Comparison of ENCODE assay signal across 1 cellular context in the genomic region with DNA sequence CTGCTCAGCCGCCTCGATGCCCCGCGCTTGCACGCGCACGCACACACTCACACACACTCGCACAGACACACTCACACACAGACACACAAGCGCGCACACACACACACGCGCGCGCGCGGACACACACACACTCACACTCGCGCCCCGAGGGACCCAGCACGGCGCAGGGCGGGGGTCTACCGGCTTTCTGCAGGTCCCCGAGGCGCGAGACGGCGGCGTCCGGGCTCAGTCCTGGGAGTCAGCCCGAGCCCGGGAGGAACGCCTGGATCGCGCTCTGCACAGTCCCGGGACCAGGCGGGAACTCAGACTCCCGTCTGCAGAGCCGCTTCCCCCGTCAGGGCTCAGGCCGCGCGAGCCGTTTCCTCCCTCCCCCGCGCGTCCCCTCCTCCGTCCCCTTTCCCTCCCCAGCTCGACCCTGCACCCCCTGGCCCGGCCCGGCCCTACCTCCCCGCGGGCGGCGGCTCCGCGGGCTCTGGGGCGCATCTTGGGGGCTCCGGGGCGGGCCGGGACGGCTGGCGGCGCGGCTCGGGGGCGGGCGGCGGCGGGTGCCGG.
TF ChIP-seq lines count a peak whose summit lies in the region.

No MANE protein-coding gene starts in this region.

TF ChIP-seq in HepG2, 621 proteins besides CTCF, POLR2A, EP300 and RAD21:
- TF ChIP-seq TP53 (CRISPR knock-in tag; conservative IDR thresholded peaks at IDR 0.05) = no peak
- TF ChIP-seq, protein P1, sequence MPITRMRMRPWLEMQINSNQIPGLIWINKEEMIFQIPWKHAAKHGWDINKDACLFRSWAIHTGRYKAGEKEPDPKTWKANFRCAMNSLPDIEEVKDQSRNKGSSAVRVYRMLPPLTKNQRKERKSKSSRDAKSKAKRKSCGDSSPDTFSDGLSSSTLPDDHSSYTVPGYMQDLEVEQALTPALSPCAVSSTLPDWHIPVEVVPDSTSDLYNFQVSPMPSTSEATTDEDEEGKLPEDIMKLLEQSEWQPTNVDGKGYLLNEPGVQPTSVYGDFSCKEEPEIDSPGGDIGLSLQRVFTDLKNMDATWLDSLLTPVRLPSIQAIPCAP (CRISPR knock-in tag; IDR thresholded peaks at IDR 0.05; ENCODE audit: low read depth) = no peak
- TF ChIP-seq, protein P2, sequence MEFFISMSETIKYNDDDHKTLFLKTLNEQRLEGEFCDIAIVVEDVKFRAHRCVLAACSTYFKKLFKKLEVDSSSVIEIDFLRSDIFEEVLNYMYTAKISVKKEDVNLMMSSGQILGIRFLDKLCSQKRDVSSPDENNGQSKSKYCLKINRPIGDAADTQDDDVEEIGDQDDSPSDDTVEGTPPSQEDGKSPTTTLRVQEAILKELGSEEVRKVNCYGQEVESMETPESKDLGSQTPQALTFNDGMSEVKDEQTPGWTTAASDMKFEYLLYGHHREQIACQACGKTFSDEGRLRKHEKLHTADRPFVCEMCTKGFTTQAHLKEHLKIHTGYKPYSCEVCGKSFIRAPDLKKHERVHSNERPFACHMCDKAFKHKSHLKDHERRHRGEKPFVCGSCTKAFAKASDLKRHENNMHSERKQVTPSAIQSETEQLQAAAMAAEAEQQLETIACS (CRISPR knock-in tag; IDR thresholded peaks at IDR 0.05) = 0 out of 2 replicates have a peak, but pooled peaks have one; percentile 21
- TF ChIP-seq TCF7L2 (IDR thresholded peaks at IDR 0.05; ENCODE audit: low read depth, low read length) = no peak
- TF ChIP-seq, protein P3, sequence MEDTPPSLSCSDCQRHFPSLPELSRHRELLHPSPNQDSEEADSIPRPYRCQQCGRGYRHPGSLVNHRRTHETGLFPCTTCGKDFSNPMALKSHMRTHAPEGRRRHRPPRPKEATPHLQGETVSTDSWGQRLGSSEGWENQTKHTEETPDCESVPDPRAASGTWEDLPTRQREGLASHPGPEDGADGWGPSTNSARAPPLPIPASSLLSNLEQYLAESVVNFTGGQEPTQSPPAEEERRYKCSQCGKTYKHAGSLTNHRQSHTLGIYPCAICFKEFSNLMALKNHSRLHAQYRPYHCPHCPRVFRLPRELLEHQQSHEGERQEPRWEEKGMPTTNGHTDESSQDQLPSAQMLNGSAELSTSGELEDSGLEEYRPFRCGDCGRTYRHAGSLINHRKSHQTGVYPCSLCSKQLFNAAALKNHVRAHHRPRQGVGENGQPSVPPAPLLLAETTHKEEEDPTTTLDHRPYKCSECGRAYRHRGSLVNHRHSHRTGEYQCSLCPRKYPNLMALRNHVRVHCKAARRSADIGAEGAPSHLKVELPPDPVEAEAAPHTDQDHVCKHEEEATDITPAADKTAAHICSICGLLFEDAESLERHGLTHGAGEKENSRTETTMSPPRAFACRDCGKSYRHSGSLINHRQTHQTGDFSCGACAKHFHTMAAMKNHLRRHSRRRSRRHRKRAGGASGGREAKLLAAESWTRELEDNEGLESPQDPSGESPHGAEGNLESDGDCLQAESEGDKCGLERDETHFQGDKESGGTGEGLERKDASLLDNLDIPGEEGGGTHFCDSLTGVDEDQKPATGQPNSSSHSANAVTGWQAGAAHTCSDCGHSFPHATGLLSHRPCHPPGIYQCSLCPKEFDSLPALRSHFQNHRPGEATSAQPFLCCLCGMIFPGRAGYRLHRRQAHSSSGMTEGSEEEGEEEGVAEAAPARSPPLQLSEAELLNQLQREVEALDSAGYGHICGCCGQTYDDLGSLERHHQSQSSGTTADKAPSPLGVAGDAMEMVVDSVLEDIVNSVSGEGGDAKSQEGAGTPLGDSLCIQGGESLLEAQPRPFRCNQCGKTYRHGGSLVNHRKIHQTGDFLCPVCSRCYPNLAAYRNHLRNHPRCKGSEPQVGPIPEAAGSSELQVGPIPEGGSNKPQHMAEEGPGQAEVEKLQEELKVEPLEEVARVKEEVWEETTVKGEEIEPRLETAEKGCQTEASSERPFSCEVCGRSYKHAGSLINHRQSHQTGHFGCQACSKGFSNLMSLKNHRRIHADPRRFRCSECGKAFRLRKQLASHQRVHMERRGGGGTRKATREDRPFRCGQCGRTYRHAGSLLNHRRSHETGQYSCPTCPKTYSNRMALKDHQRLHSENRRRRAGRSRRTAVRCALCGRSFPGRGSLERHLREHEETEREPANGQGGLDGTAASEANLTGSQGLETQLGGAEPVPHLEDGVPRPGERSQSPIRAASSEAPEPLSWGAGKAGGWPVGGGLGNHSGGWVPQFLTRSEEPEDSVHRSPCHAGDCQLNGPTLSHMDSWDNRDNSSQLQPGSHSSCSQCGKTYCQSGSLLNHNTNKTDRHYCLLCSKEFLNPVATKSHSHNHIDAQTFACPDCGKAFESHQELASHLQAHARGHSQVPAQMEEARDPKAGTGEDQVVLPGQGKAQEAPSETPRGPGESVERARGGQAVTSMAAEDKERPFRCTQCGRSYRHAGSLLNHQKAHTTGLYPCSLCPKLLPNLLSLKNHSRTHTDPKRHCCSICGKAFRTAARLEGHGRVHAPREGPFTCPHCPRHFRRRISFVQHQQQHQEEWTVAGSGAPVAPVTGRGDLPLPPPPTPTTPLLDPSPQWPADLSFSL (CRISPR knock-in tag; IDR thresholded peaks at IDR 0.05) = peak; percentile 52; the same call in 1 of the 2 replicates
- TF ChIP-seq ZZZ3 (CRISPR knock-in tag; IDR thresholded peaks at IDR 0.05; ENCODE audit: borderline replicate concordance) = no peak
- TF ChIP-seq, protein P4, sequence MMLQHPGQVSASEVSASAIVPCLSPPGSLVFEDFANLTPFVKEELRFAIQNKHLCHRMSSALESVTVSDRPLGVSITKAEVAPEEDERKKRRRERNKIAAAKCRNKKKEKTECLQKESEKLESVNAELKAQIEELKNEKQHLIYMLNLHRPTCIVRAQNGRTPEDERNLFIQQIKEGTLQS (CRISPR knock-in tag; IDR thresholded peaks at IDR 0.05) = no peak
- TF ChIP-seq HNRNPK (IDR thresholded peaks at IDR 0.05; ENCODE audit: low read depth, low read length, poor library complexity, severe bottlenecking) = peak; percentile 56
- TF ChIP-seq ZC3H4 (CRISPR knock-in tag; IDR thresholded peaks at IDR 0.05; ENCODE audit: borderline replicate concordance) = no peak
- no peak for TF ChIP-seq ZNF614 (CRISPR knock-in tag; IDR thresholded peaks at IDR 0.05; ENCODE audit: borderline replicate concordance)
- TF ChIP-seq, protein P5, sequence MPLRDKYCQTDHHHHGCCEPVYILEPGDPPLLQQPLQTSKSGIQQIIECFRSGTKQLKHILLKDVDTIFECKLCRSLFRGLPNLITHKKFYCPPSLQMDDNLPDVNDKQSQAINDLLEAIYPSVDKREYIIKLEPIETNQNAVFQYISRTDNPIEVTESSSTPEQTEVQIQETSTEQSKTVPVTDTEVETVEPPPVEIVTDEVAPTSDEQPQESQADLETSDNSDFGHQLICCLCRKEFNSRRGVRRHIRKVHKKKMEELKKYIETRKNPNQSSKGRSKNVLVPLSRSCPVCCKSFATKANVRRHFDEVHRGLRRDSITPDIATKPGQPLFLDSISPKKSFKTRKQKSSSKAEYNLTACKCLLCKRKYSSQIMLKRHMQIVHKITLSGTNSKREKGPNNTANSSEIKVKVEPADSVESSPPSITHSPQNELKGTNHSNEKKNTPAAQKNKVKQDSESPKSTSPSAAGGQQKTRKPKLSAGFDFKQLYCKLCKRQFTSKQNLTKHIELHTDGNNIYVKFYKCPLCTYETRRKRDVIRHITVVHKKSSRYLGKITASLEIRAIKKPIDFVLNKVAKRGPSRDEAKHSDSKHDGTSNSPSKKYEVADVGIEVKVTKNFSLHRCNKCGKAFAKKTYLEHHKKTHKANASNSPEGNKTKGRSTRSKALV (CRISPR knock-in tag; IDR thresholded peaks at IDR 0.05) = 0 out of 2 replicates have a peak, but pooled peaks have one; percentile 59
- TF ChIP-seq ZNF777 (CRISPR knock-in tag; IDR thresholded peaks at IDR 0.05) = peak; percentile 30; the same call in 1 of the 2 replicates
